Comparison of ENCODE assay signal across 18 cellular contexts in the genomic region with DNA sequence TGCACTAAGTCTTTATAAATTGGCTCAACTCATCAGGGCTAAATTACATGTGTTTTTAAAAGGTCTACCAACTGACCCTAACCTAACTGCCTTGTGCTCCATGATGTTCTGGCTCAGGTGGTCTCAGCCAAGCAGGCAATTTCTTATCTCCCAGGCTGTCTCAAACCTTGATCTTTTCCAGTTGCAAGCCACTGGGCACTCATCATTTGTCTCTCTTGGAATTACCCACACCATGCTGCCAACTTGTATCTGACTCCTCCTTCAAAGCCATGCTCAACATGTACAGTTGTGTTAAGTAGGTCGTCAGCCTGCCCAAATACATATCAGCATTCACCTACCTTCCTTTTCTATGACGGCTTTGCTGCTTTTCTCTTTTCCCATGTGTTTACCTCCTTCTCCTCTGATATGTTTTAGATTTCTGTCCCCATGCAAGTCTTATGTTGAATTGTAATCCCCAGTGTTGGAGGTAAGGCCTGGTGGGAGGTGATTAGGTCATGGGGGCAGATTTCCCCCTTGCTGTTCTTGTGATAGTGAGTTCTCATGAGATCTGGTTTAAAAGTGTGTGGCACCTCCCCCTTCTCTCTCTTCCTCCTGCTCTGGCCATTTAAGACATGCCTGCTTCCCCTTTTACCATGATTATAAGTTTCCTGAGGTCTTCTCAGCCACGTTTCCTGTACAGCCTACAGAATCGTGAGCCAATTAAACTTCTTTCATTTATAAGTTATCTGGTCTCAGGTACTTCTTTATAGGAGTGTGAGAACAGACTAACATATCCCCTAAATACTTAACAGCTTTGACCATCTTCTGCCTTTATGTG.
DNase-seq lines count a peak whose midpoint lies in the region; ATAC-seq and TF ChIP-seq lines count a peak whose summit lies in the region.
"Had no signal": no experiment of that assay in that cellular context is flagged by ENCODE, and none has a peak within 500 bp of the region (broad histone marks: within the 10 kb centered on the region; RNA-seq: fewer than 3 reads in every experiment).

No MANE protein-coding gene starts in this region.

- H3K4me1 ChIP-seq in Karpas-422 (ENCODE audit: low read length) (peaks cover 28% of the 10 kb centered on the region), mesenchymal stem cell (ENCODE audit: control insufficient read depth, insufficient read depth, low read depth, low read length) (no peaks in the 10 kb centered on the region), SJCRH30 (no peaks in the 10 kb centered on the region)
- H3K4me1 ChIP-seq: body of pancreas had no signal

- DNase-seq in GM12865 (ENCODE audit: low read depth) = peak; percentile 36
- peak; percentile 54 for DNase-seq in Karpas-422
- DNase-seq in WTC11 (ENCODE audit: low spot score) = no peak
- DNase-seq in mesenchymal stem cell = no peak
- no peak for DNase-seq in activated CD8-positive, alpha-beta memory T cell treated with anti-CD3 and anti-CD28 coated beads, Interleukin-2, amount 50 U/mL, for 4 hours
- no peak for DNase-seq in SJCRH30
- DNase-seq in SW 1271 (lab: John Stamatoyannopoulos, UW) = no peak
- DNase-seq: activated CD8-positive, alpha-beta T cell treated with anti-CD3 and anti-CD28 coated beads, Interleukin-2, amount 10 ng/mL, durations not matched to agents 7 days and 5 days; activated gamma-delta T cell treated with Interleukin-2 at 50 U/mL for 16 hours; body of pancreas; HCEC 1CT; hypothalamus; naive thymus-derived CD8-positive, alpha-beta T cell; NCI-H1105; NCI-H446; trophoblast cell had no signal

- H3K79me2 ChIP-seq in Karpas-422 (ENCODE audit: low read length) = no peaks in the 10 kb centered on the region

- H3K36me3 ChIP-seq in Karpas-422 (ENCODE audit: insufficient read depth, low read length) (no peaks in the 10 kb centered on the region), mesenchymal stem cell (ENCODE audit: control insufficient read depth in 1 of 2, insufficient read depth in 2 of 2, low read depth in 1 of 2, low read length in 2 of 2) (peaks cover 0 to 5% of the 10 kb centered on the region in 2 experiments), SJCRH30 (no peaks in the 10 kb centered on the region)

- H3K36me3 Mint-ChIP-seq in WTC11 = peaks cover 29% of the 10 kb centered on the region

- no peak overlapping the region for H3K9ac ChIP-seq in Karpas-422 (ENCODE audit: low read length)
- no peak overlapping the region for H3K9ac ChIP-seq in mesenchymal stem cell (ENCODE audit: low read length)

- H3K27me3 ChIP-seq in Karpas-422 (ENCODE audit: low read length) (no peaks in the 10 kb centered on the region), mesenchymal stem cell (ENCODE audit: control insufficient read depth in 1 of 2, insufficient read depth in 1 of 2, low read length in 2 of 2) (no peaks in the 10 kb centered on the region), SJCRH30 (no peaks in the 10 kb centered on the region)
- H3K27me3 ChIP-seq: body of pancreas had no signal

- no peaks in the 10 kb centered on the region for H3K27me3 Mint-ChIP-seq in WTC11 (ENCODE audit: low read depth)

- no peak overlapping the region for H4K91ac ChIP-seq in mesenchymal stem cell (ENCODE audit: low read length)

- H3K79me1 ChIP-seq in mesenchymal stem cell (replicated peaks; ENCODE audit: low read length, poor library complexity, severe bottlenecking) = no peaks in the 10 kb centered on the region

- H2AFZ ChIP-seq in Karpas-422 (ENCODE audit: low read length) (no peak overlapping the region), mesenchymal stem cell (ENCODE audit: low read depth, low read length) (no peak overlapping the region)

- POLR2A ChIA-PET in WTC11 (lab: Charles Lee) = no interaction called here

- H3K4me3 ChIP-seq in GM12865 (ENCODE audit: low read depth, low read length) = no peak overlapping the region
- H3K4me3 ChIP-seq in Karpas-422 (ENCODE audit: low read length) = no peak overlapping the region
- H3K4me3 ChIP-seq in mesenchymal stem cell (ENCODE audit: insufficient read depth in 1 of 2, low read depth in 1 of 2, low read length in 2 of 2) = no peak overlapping the region
- H3K4me3 ChIP-seq in SJCRH30 = no peak overlapping the region
- H3K4me3 ChIP-seq: body of pancreas had no signal

- H3K14ac ChIP-seq in mesenchymal stem cell (ENCODE audit: low read length in 2 of 2) = no peak overlapping the region

- H3K9me2 ChIP-seq in Karpas-422 (replicated peaks; ENCODE audit: insufficient read depth, low read length) = no peaks in the 10 kb centered on the region

- H3K27ac ChIP-seq in Karpas-422 (ENCODE audit: low read length) (no peak overlapping the region), mesenchymal stem cell (ENCODE audit: low read length, poor library complexity, severe bottlenecking) (no peak overlapping the region), SJCRH30 (no peak overlapping the region)
- H3K27ac ChIP-seq: body of pancreas had no signal

- no peak overlapping the region for H3K23ac ChIP-seq in mesenchymal stem cell (ENCODE audit: low read length in 2 of 2)

- peak; percentile 52 for ATAC-seq in GM21423 (IDR thresholded peaks at IDR 0.05; ENCODE audit: unreplicated experiment)
- no peak for ATAC-seq in WTC11
- ATAC-seq: activated CD8-positive, alpha-beta T cell treated with anti-CD3 and anti-CD28 coated beads, Interleukin-2, amount 10 ng/mL, durations not matched to agents 7 days and 5 days; body of pancreas; left lobe of liver; naive thymus-derived CD8-positive, alpha-beta T cell had no signal

- no peaks in the 10 kb centered on the region for H4K20me1 ChIP-seq in Karpas-422 (ENCODE audit: insufficient read depth, low read depth, low read length)

- H4K8ac ChIP-seq in mesenchymal stem cell (ENCODE audit: low read length) = no peak overlapping the region

- TF ChIP-seq CTCF in GM12865 (IDR thresholded peaks at IDR 0.05; ENCODE audit: insufficient read depth, low read depth, low read length, missing control alignments) = no peak
- TF ChIP-seq CTCF in WTC11 (IDR thresholded peaks at IDR 0.05) = no peak

- 80% methylated on average over 2 of the region's 4 CpGs for WGBS in mesenchymal stem cell

- no peak overlapping the region for H2BK120ac ChIP-seq in mesenchymal stem cell (ENCODE audit: low read depth, low read length)

- no peak overlapping the region for H3K18ac ChIP-seq in mesenchymal stem cell (ENCODE audit: low read depth in 1 of 2, low read length in 2 of 2)

- no peak overlapping the region for H2BK15ac ChIP-seq in mesenchymal stem cell (ENCODE audit: low read depth, poor library complexity, severe bottlenecking)

- H2AK5ac ChIP-seq in mesenchymal stem cell (ENCODE audit: low read length, severe bottlenecking) = no peak overlapping the region

- peak overlapping the region; percentile 14; the same call in 1 of the 2 replicates for H3K27ac Mint-ChIP-seq in WTC11
- H3K27ac Mint-ChIP-seq: activated CD8-positive, alpha-beta T cell treated with anti-CD3 and anti-CD28 coated beads, Interleukin-2, amount 10 ng/mL, durations not matched to agents 7 days and 5 days; naive thymus-derived CD8-positive, alpha-beta T cell had no signal

- H3K4me1 Mint-ChIP-seq in WTC11 = peaks cover 5% of the 10 kb centered on the region; the same call in 1 of the 2 replicates
- H3K4me1 Mint-ChIP-seq: naive thymus-derived CD8-positive, alpha-beta T cell had no signal

- H2BK12ac ChIP-seq in mesenchymal stem cell (ENCODE audit: low read length in 2 of 2) = no peak overlapping the region

- H3K9me3 Mint-ChIP-seq in WTC11 = no peaks in the 10 kb centered on the region
- H3K9me3 Mint-ChIP-seq: naive thymus-derived CD8-positive, alpha-beta T cell had no signal

- H3K4ac ChIP-seq in mesenchymal stem cell (ENCODE audit: low read depth in 1 of 2, low read length in 2 of 2) = no peak overlapping the region

- H3K4me2 ChIP-seq in Karpas-422 (ENCODE audit: low read depth, low read length, poor library complexity, severe bottlenecking) (no peak overlapping the region), mesenchymal stem cell (ENCODE audit: low read length, poor library complexity, severe bottlenecking) (no peak overlapping the region)

- H3K4me3 Mint-ChIP-seq in WTC11 = no peak overlapping the region
- H3K4me3 Mint-ChIP-seq: activated CD8-positive, alpha-beta T cell treated with anti-CD3 and anti-CD28 coated beads, Interleukin-2, amount 10 ng/mL, durations not matched to agents 7 days and 5 days; naive thymus-derived CD8-positive, alpha-beta T cell had no signal

- H3K9me3 ChIP-seq in Karpas-422 (ENCODE audit: low read length) = no peaks in the 10 kb centered on the region
- no peaks in the 10 kb centered on the region for H3K9me3 ChIP-seq in mesenchymal stem cell (ENCODE audit: control insufficient read depth, low read length)
- no peaks in the 10 kb centered on the region for H3K9me3 ChIP-seq in SJCRH30 (replicated peaks)
- H3K9me3 ChIP-seq: body of pancreas had no signal

- CTCF ChIA-PET in WTC11 (lab: Charles Lee) = no interaction called here

- H2BK5ac ChIP-seq in mesenchymal stem cell (ENCODE audit: low read depth, low read length, poor library complexity, severe bottlenecking) = no peak overlapping the region

TF ChIP-seq in WTC11, 78 proteins besides CTCF, POLR2A, EP300 and RAD21 (continues in another document):
- TF ChIP-seq MYBL2 (CRISPR knock-in tag; IDR thresholded peaks at IDR 0.05) (no peak), ZNF232 (CRISPR knock-in tag; IDR thresholded peaks at IDR 0.05) (no peak), ZNF671 (CRISPR knock-in tag; IDR thresholded peaks at IDR 0.05) (no peak), JUN (CRISPR knock-in tag; IDR thresholded peaks at IDR 0.05) (no peak), HMGA2 (CRISPR knock-in tag; IDR thresholded peaks at IDR 0.05) (no peak), GTF2I (CRISPR knock-in tag; conservative IDR thresholded peaks at IDR 0.05) (no peak), NR2C2 (CRISPR knock-in tag; IDR thresholded peaks at IDR 0.05) (no peak)
- TF ChIP-seq, protein P1, sequence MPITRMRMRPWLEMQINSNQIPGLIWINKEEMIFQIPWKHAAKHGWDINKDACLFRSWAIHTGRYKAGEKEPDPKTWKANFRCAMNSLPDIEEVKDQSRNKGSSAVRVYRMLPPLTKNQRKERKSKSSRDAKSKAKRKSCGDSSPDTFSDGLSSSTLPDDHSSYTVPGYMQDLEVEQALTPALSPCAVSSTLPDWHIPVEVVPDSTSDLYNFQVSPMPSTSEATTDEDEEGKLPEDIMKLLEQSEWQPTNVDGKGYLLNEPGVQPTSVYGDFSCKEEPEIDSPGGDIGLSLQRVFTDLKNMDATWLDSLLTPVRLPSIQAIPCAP (CRISPR knock-in tag; IDR thresholded peaks at IDR 0.05) = no peak

Comparison
In these comparisons a context has a peak if more than half of its experiments do, and no peak if none do; other contexts are left out.
1. DNase-seq: peak in GM12865 (single experiment) and Karpas-422 (single experiment); none in WTC11 (single experiment), mesenchymal stem cell (single experiment), activated CD8-positive, alpha-beta memory T cell treated with anti-CD3 and anti-CD28 coated beads, Interleukin-2, amount 50 U/mL, for 4 hours (single experiment), SJCRH30 (0 of 2) and SW 1271 (0 of 2).